Comparison of ENCODE assay signal across 23 cellular contexts in genomic region chr10:14220026-14220425, GRCh38.
"Had no signal": no experiment of that assay in that cellular context is flagged by ENCODE, and none has a peak within 500 bp of the region (broad histone marks: within the 10 kb centered on the region; RNA-seq: fewer than 3 reads in every experiment).

No MANE protein-coding gene starts in this region.

- H3K27ac ChIP-seq: esophagus squamous epithelium, lower lobe of right lung, sigmoid colon, stomach, thoracic aorta, upper lobe of right lung, WERI-Rb-1 had no signal

- H3K4me3 Mint-ChIP-seq: activated CD8-positive, alpha-beta memory T cell treated with anti-CD3 and anti-CD28 coated beads, Interleukin-2, amount 10 ng/mL, durations not matched to agents 7 days and 5 days; activated naive CD4-positive, alpha-beta T cell treated with anti-CD3 and anti-CD28 coated beads, Interleukin-2, amount 50 U/mL, for 24 hours; activated T-cell treated with anti-CD3 and anti-CD28 coated beads, Interleukin-2, amount 50 U/mL, for 24 hours; brain; central memory CD8-positive, alpha-beta T cell had no signal

- H3K4me1 ChIP-seq: esophagus squamous epithelium, lower lobe of right lung, sigmoid colon, stomach, upper lobe of right lung had no signal

- H3K9me3 ChIP-seq: esophagus squamous epithelium, lower lobe of right lung, sigmoid colon, stomach, thoracic aorta, upper lobe of right lung had no signal

- H3K27ac Mint-ChIP-seq: activated CD8-positive, alpha-beta memory T cell treated with anti-CD3 and anti-CD28 coated beads, Interleukin-2, amount 10 ng/mL, durations not matched to agents 7 days and 5 days; activated naive CD4-positive, alpha-beta T cell treated with anti-CD3 and anti-CD28 coated beads, Interleukin-2, amount 50 U/mL, for 24 hours; activated T-cell treated with anti-CD3 and anti-CD28 coated beads, Interleukin-2, amount 50 U/mL, for 24 hours had no signal

- DNase-seq: activated CD4-positive, alpha-beta T cell treated with anti-CD3 and anti-CD28 coated beads, Interleukin-2, amount 50 U/mL, for 48 hours; activated CD8-positive, alpha-beta memory T cell treated with anti-CD3 and anti-CD28 coated beads, Interleukin-2, amount 10 ng/mL, durations not matched to agents 7 days and 5 days; activated effector memory CD4-positive, alpha-beta T cell treated with Interleukin-2 at 50 U/mL for 16 hours; activated T-cell treated with anti-CD3 and anti-CD28 coated beads, Interleukin-2, amount 50 U/mL, for 24 hours; amniotic stem cell; cortex of kidney; effector CD4-positive, alpha-beta T cell; esophagus squamous epithelium; glutamatergic neuron; hypothalamus; lower lobe of right lung; midbrain; sigmoid colon; stimulated activated CD4-positive, alpha-beta T cell treated with anti-CD3 and anti-CD28 coated beads, Interleukin-2, amount 100 ng/mL, for 24 hours; stomach; T-helper 1 cell; upper lobe of right lung; WERI-Rb-1 had no signal

- H3K4me3 ChIP-seq: esophagus squamous epithelium, lower lobe of right lung, sigmoid colon, stomach, thoracic aorta, upper lobe of right lung had no signal

- H3K9me3 Mint-ChIP-seq: activated naive CD4-positive, alpha-beta T cell treated with anti-CD3 and anti-CD28 coated beads, Interleukin-2, amount 50 U/mL, for 24 hours; central memory CD8-positive, alpha-beta T cell had no signal

- H3K36me3 ChIP-seq: esophagus squamous epithelium, lower lobe of right lung, sigmoid colon, stomach, thoracic aorta, upper lobe of right lung, WERI-Rb-1 had no signal

- H3K27me3 ChIP-seq: sigmoid colon, upper lobe of right lung had no signal

- H3K27me3 Mint-ChIP-seq: activated naive CD4-positive, alpha-beta T cell treated with anti-CD3 and anti-CD28 coated beads, Interleukin-2, amount 50 U/mL, for 24 hours had no signal

- FAIRE-seq: endothelial cell of umbilical vein had no signal

- H3K4me1 Mint-ChIP-seq: activated CD8-positive, alpha-beta memory T cell treated with anti-CD3 and anti-CD28 coated beads, Interleukin-2, amount 10 ng/mL, durations not matched to agents 7 days and 5 days; activated naive CD4-positive, alpha-beta T cell treated with anti-CD3 and anti-CD28 coated beads, Interleukin-2, amount 50 U/mL, for 24 hours; central memory CD8-positive, alpha-beta T cell had no signal

- H3K36me3 Mint-ChIP-seq: activated CD8-positive, alpha-beta memory T cell treated with anti-CD3 and anti-CD28 coated beads, Interleukin-2, amount 10 ng/mL, durations not matched to agents 7 days and 5 days; activated naive CD4-positive, alpha-beta T cell treated with anti-CD3 and anti-CD28 coated beads, Interleukin-2, amount 50 U/mL, for 24 hours; brain had no signal
